In the genomic region with DNA sequence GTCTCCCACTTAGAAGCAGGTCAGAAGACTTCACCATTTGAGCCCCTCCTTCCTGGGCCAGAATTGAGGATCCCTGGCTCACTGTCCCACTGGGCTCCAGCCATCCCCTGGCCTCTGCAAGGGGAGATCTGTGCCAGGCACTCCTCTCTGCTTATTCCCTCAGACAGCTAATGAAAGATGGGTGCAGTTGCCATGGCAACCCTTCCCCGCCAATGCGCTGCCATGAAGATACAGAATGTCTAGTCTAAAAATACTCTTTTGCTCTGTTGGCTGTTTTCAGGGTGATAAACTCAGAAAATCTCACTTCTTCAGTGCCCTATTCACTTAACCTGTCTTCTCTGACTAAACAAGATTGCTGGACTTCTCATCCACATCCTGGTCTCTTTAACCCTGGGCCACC, we compare ENCODE assay signal across 1 cellular context.
TF ChIP-seq lines count a peak whose summit lies in the region.

No MANE protein-coding gene starts in this region.

TF ChIP-seq in K562, 482 proteins besides CTCF, POLR2A, EP300 and RAD21:
- TF ChIP-seq MCM5 (IDR thresholded peaks at IDR 0.05; ENCODE audit: low read depth) (no peak), RFX1 (IDR thresholded peaks at IDR 0.05) (peak; percentile 85)
TF ChIP-seq in K562: peak in this region for 1.
